In genomic region chr4:74503580-74503979, GRCh38 we compare ENCODE assay signal across 15 cellular contexts. TPM values are rescaled to one million over a fixed set of nuclear protein-coding genes. Genes with fewer than 3 reads are reported as not detected.
DNase-seq lines count a peak whose midpoint lies in the region; ATAC-seq and TF ChIP-seq lines count a peak whose summit lies in the region.
"Had no signal": no experiment of that assay in that cellular context is flagged by ENCODE, and none has a peak within 500 bp of the region (broad histone marks: within the 10 kb centered on the region; RNA-seq: fewer than 3 reads in every experiment).

No MANE protein-coding gene starts in this region.

- H3K23ac ChIP-seq in IMR-90 (ENCODE audit: low read depth, low read length) (peak overlapping the region; percentile 44), H9 (ENCODE audit: insufficient read length, low read depth, low read length) (no peak overlapping the region)

- H3K36me3 ChIP-seq in IMR-90 (ENCODE audit: control insufficient read depth, insufficient read depth, low read length), result no peaks in the 10 kb centered on the region
- H3K36me3 ChIP-seq: adrenal gland, tibial nerve had no signal

- peak overlapping the region; percentile 30 for H2BK5ac ChIP-seq in IMR-90 (ENCODE audit: low read depth, low read length, poor library complexity, severe bottlenecking)
- H2BK5ac ChIP-seq in H9 (ENCODE audit: insufficient read length, low read length), result no peak overlapping the region

- no TSS peak for BruUV-seq in IMR-90 (replicated peaks; lab: Mats Ljungman, UMichigan)

- intact Hi-C loops in IMR-90 (cut with micrococcal nuclease), result no loop called here

- H2AK9ac ChIP-seq in IMR-90 (replicated peaks; ENCODE audit: low read depth, low read length, poor library complexity), result peak overlapping the region; percentile 14

- no peaks in the 10 kb centered on the region for H3K23me2 ChIP-seq in H9 (ENCODE audit: insufficient read length, low read depth, low read length, poor library complexity, severe bottlenecking)

- no peaks in the 10 kb centered on the region; the same call in 1 of the 2 replicates for H3K9me3 ChIP-seq in IMR-90 (ENCODE audit: control insufficient read depth, insufficient read depth, low read length)
- H3K9me3 ChIP-seq in H9 (ENCODE audit: control insufficient read depth, low read depth, low read length), result no peaks in the 10 kb centered on the region
- H3K9me3 ChIP-seq: adrenal gland had no signal

- H3K9ac ChIP-seq in IMR-90 (ENCODE audit: low read depth, low read length), result no peak overlapping the region
- H3K9ac ChIP-seq in H9 (ENCODE audit: extremely low read depth, insufficient read length, low read length), result no peak overlapping the region

- H3K4me3 ChIP-seq in IMR-90 (ENCODE audit: insufficient read depth, low read depth, low read length) (no peak overlapping the region), astrocyte of the spinal cord (ENCODE audit: low read depth, low read length) (no peak overlapping the region)
- H3K4me3 ChIP-seq: adrenal gland, PC-9, tibial nerve had no signal

- H3K4ac ChIP-seq in IMR-90 (ENCODE audit: low read depth, low read length) (peak overlapping the region; percentile 69), H9 (ENCODE audit: low read depth, low read length) (no peak overlapping the region)

- peak overlapping the region; percentile 80 for H2BK20ac ChIP-seq in IMR-90 (ENCODE audit: low read depth, low read length)
- H2BK20ac ChIP-seq in H9 (ENCODE audit: low read depth, low read length, poor library complexity, severe bottlenecking), result no peak overlapping the region

- H2BK15ac ChIP-seq in IMR-90 (ENCODE audit: low read depth, low read length) (peak overlapping the region; percentile 4; the same call in 2 of the 3 replicates), H9 (ENCODE audit: low read depth, low read length) (no peak overlapping the region)

- no peaks in the 10 kb centered on the region for H3K27me3 ChIP-seq in IMR-90 (ENCODE audit: control insufficient read depth, insufficient read depth, low read length)
- H3K27me3 ChIP-seq in H9 (ENCODE audit: insufficient read depth, low read length), result no peaks in the 10 kb centered on the region
- H3K27me3 ChIP-seq: adrenal gland, tibial nerve had no signal

- H3K14ac ChIP-seq in IMR-90 (replicated peaks; ENCODE audit: low read depth, low read length) (peak overlapping the region; percentile 8; the same call in 1 of the 2 replicates), H9 (ENCODE audit: insufficient read depth, low read length) (no peak overlapping the region)

- peaks cover 24% of the 10 kb centered on the region for H3K27me3 Mint-ChIP-seq in activated CD8-positive, alpha-beta memory T cell treated with anti-CD3 and anti-CD28 coated beads, Interleukin-2, amount 10 ng/mL, durations not matched to agents 7 days and 5 days
- no peaks in the 10 kb centered on the region for H3K27me3 Mint-ChIP-seq in H9 (ENCODE audit: low read depth)

- H3K79me2 ChIP-seq in H9 (ENCODE audit: insufficient read depth, low read length), result no peaks in the 10 kb centered on the region

- H3K18ac ChIP-seq in IMR-90 (ENCODE audit: low read depth, low read length), result peak overlapping the region; percentile 66
- no peak overlapping the region for H3K18ac ChIP-seq in H9 (ENCODE audit: insufficient read length, low read depth, low read length)

- peak overlapping the region; percentile 33 to 53; a peak in 3 of 4 replicates for H4K8ac ChIP-seq in IMR-90 (ENCODE audit: low read depth in 2 of 2, low read length in 2 of 2)
- H4K8ac ChIP-seq in H9 (replicated peaks; ENCODE audit: insufficient read length, low read depth, low read length), result no peak overlapping the region

- H2BK120ac ChIP-seq in IMR-90 (ENCODE audit: low read depth, low read length), result peak overlapping the region; percentile 94
- no peak overlapping the region for H2BK120ac ChIP-seq in H9 (ENCODE audit: low read depth, low read length, poor library complexity, severe bottlenecking)

- H3K4me2 ChIP-seq in IMR-90 (ENCODE audit: low read depth, low read length) (no peak overlapping the region), H9 (ENCODE audit: insufficient read depth, insufficient read length, low read length) (no peak overlapping the region)
- H3K4me2 ChIP-seq: PC-9 had no signal

- H2AK5ac ChIP-seq in IMR-90 (ENCODE audit: low read depth, low read length), result peak overlapping the region; percentile 52
- no peak overlapping the region for H2AK5ac ChIP-seq in H9 (ENCODE audit: insufficient read length, low read length)

- H3K36me3 Mint-ChIP-seq in activated CD8-positive, alpha-beta memory T cell treated with anti-CD3 and anti-CD28 coated beads, Interleukin-2, amount 10 ng/mL, durations not matched to agents 7 days and 5 days, result no peaks in the 10 kb centered on the region
- no peaks in the 10 kb centered on the region for H3K36me3 Mint-ChIP-seq in H9 (ENCODE audit: insufficient read depth in 1 of 3, low read depth in 3 of 3)

- CTCF ChIA-PET in IMR-90 (lab: Yijun Ruan, JAX), result interaction anchor here (0.6 to 1.0 kb wide), 2 partner anchors 126 to 292 kb away, joined by 3 to 8 read pairs; no protein-coding TSS in a partner anchor
- CTCF ChIA-PET in activated CD8-positive, alpha-beta memory T cell treated with anti-CD3 and anti-CD28 coated beads, Interleukin-2, amount 10 ng/mL, durations not matched to agents 7 days and 5 days (lab: Charles Lee), result no interaction called here

- H3K79me1 ChIP-seq in IMR-90 (ENCODE audit: low read depth in 1 of 2, low read length in 2 of 2) (no peaks in the 10 kb centered on the region), H9 (ENCODE audit: insufficient read depth, low read depth, low read length, poor library complexity, severe bottlenecking) (no peaks in the 10 kb centered on the region)

- dilution Hi-C loops in IMR-90 (cut with HindIII; ENCODE audit: low sequenced_read_pairs, unreplicated experiment), result no loop called here

- ATAC-seq in IMR-90 (ENCODE audit: low read depth), result no peak
- no peak for ATAC-seq in activated CD8-positive, alpha-beta memory T cell treated with anti-CD3 and anti-CD28 coated beads, Interleukin-2, amount 10 ng/mL, durations not matched to agents 7 days and 5 days
- ATAC-seq: activated T-cell treated with anti-CD3 and anti-CD28 coated beads, Interleukin-2, amount 50 U/mL, for 4 hours had no signal

- TF ChIP-seq CTCF in IMR-90 (conservative IDR thresholded peaks at IDR 0.05; ENCODE audit: low read depth, low read length) (no peak), astrocyte of the spinal cord (IDR thresholded peaks at IDR 0.05; ENCODE audit: low read depth, low read length) (no peak), H9 (conservative IDR thresholded peaks at IDR 0.05) (no peak)

- POLR2A ChIA-PET in IMR-90 (lab: Charles Lee; ENCODE audit: unreplicated experiment), result no interaction called here

- peaks cover 26% of the 10 kb centered on the region for H3K4me1 ChIP-seq in IMR-90 (ENCODE audit: control insufficient read depth, insufficient read depth, low read length)
- H3K4me1 ChIP-seq in H9 (ENCODE audit: insufficient read depth, low read length), result no peaks in the 10 kb centered on the region
- H3K4me1 ChIP-seq: adrenal gland, tibial nerve had no signal

- H3K56ac ChIP-seq in IMR-90 (ENCODE audit: extremely low read depth, insufficient read depth, low read length), result no peak overlapping the region; the same call in 1 of the 2 replicates
- no peak overlapping the region for H3K56ac ChIP-seq in H9 (ENCODE audit: insufficient read length, low read depth, low read length)

- H4K20me1 ChIP-seq in IMR-90 (ENCODE audit: insufficient read depth, low read length) (no peaks in the 10 kb centered on the region), H9 (ENCODE audit: control insufficient read depth, insufficient read depth, insufficient read length) (no peaks in the 10 kb centered on the region)

- no peaks in the 10 kb centered on the region for H3K9me3 Mint-ChIP-seq in activated CD8-positive, alpha-beta memory T cell treated with anti-CD3 and anti-CD28 coated beads, Interleukin-2, amount 10 ng/mL, durations not matched to agents 7 days and 5 days (ENCODE audit: low read depth)
- H3K9me3 Mint-ChIP-seq in H9, result peaks cover 0 to 4% of the 10 kb centered on the region in 2 experiments; a peak in 2 of 5 replicates
- H3K9me3 Mint-ChIP-seq: activated T-cell treated with anti-CD3 and anti-CD28 coated beads, Interleukin-2, amount 50 U/mL, for 4 hours; T-helper 1 cell treated with Interleukin-12 subunit alpha and Interleukin-12 subunit beta and Interleukin-4 antibody, amounts not matched to agents 30 μg/mL and 1 μg/mL, for 36 hours had no signal

- no peak overlapping the region for H3K4me3 Mint-ChIP-seq in activated CD8-positive, alpha-beta memory T cell treated with anti-CD3 and anti-CD28 coated beads, Interleukin-2, amount 10 ng/mL, durations not matched to agents 7 days and 5 days
- no peak overlapping the region for H3K4me3 Mint-ChIP-seq in H9
- H3K4me3 Mint-ChIP-seq: activated T-cell treated with anti-CD3 and anti-CD28 coated beads, Interleukin-2, amount 50 U/mL, for 4 hours; T-helper 1 cell treated with Interleukin-12 subunit alpha and Interleukin-12 subunit beta and Interleukin-4 antibody, amounts not matched to agents 30 μg/mL and 1 μg/mL, for 36 hours had no signal

- TF ChIP-seq POLR2A in IMR-90 (IDR thresholded peaks at IDR 0.05; ENCODE audit: low read depth, low read length), result no peak

- H3T11ph ChIP-seq in H9 (ENCODE audit: low read length), result no peak overlapping the region

- peak; percentile 84 for DNase-seq in CD1c-positive myeloid dendritic cell (ENCODE audit: extremely low spot score)
- DNase-seq in IMR-90, result peak; percentile 88
- peak; percentile 77 for DNase-seq in astrocyte of the spinal cord (ENCODE audit: low read depth, low spot score)
- DNase-seq in glomerular visceral epithelial cell (ENCODE audit: extremely low spot score), result peak; percentile 27
- DNase-seq in activated CD8-positive, alpha-beta memory T cell treated with anti-CD3 and anti-CD28 coated beads, Interleukin-2, amount 10 ng/mL, durations not matched to agents 7 days and 5 days, result no peak
- DNase-seq in H9, result no peak
- DNase-seq in GM19238 (ENCODE audit: insufficient read length, low spot score), result no peak
- DNase-seq in nucleus accumbens (lab: John Stamatoyannopoulos, UW), result no peak
- DNase-seq: activated T-cell treated with anti-CD3 and anti-CD28 coated beads, Interleukin-2, amount 50 U/mL, for 4 hours; adrenal gland; NCI-H446; PC-9 had no signal

- H3K27ac ChIP-seq in IMR-90 (ENCODE audit: insufficient read depth, low read length), result peak overlapping the region; percentile 57
- H3K27ac ChIP-seq in H9 (ENCODE audit: insufficient read length, low read depth, low read length), result no peak overlapping the region
- H3K27ac ChIP-seq: adrenal gland, PC-9, tibial nerve had no signal

- H4K5ac ChIP-seq in IMR-90 (ENCODE audit: low read depth, low read length) (peak overlapping the region; percentile 50), H9 (ENCODE audit: insufficient read length, low read depth, low read length) (no peak overlapping the region)

- H3K9me1 ChIP-seq in IMR-90 (ENCODE audit: insufficient read depth, low read length), result peaks cover 20% of the 10 kb centered on the region

- no peak overlapping the region for H3K27ac Mint-ChIP-seq in activated CD8-positive, alpha-beta memory T cell treated with anti-CD3 and anti-CD28 coated beads, Interleukin-2, amount 10 ng/mL, durations not matched to agents 7 days and 5 days
- H3K27ac Mint-ChIP-seq in H9, result no peak overlapping the region
- H3K27ac Mint-ChIP-seq: T-helper 1 cell treated with Interleukin-12 subunit alpha and Interleukin-12 subunit beta and Interleukin-4 antibody, amounts not matched to agents 30 μg/mL and 1 μg/mL, for 36 hours had no signal

- WGBS in IMR-90 (ENCODE audit: extremely low coverage in 2 of 2, insufficient read length in 1 of 2), 2 experiments, result no CpG with 5 or more reads among the region's 2 CpGs
- WGBS in H9 (ENCODE audit: extremely low coverage, insufficient read length, low lambda C conversion rate), result no CpG with 5 or more reads among the region's 2 CpGs

- no peaks in the 10 kb centered on the region for H3K4me1 Mint-ChIP-seq in activated CD8-positive, alpha-beta memory T cell treated with anti-CD3 and anti-CD28 coated beads, Interleukin-2, amount 10 ng/mL, durations not matched to agents 7 days and 5 days
- H3K4me1 Mint-ChIP-seq in H9, result no peaks in the 10 kb centered on the region

- H2AFZ ChIP-seq in IMR-90 (replicated peaks; ENCODE audit: low read length, poor library complexity) (no peak overlapping the region), H9 (ENCODE audit: low read length) (no peak overlapping the region)
- H2AFZ ChIP-seq: PC-9 had no signal

- no peak overlapping the region for H2BK12ac ChIP-seq in H9 (ENCODE audit: insufficient read length, low read depth, low read length)

- in situ Hi-C loops in IMR-90 (cut with MboI; ENCODE audit: low sequenced_read_pairs) (no loop called here), astrocyte of the spinal cord (cut with HindIII; ENCODE audit: low sequenced_read_pairs) (no loop called here)

- no peak for TF ChIP-seq RAD21 in IMR-90 (IDR thresholded peaks at IDR 0.05; ENCODE audit: low read length)

- H4K91ac ChIP-seq in IMR-90 (ENCODE audit: insufficient read depth, low read depth, low read length) (peak overlapping the region; percentile 68), H9 (ENCODE audit: insufficient read length, low read depth, low read length) (no peak overlapping the region)

RNA-seq across cellular contexts. Expression of gene AREG, which starts 58.6 kb away (rescaled TPM):
- total RNA-seq in IMR-90 (2012; rRNA removed), result 0.18 and 0.28 TPM in 2 replicates
- polyA plus RNA-seq in IMR-90 (2012; rRNA removed), result 0.17 and 0.30 TPM in 2 replicates
- polyA plus RNA-seq in IMR-90 (2012; cell fraction: cytosol; rRNA removed), result 1.3 and 1.4 TPM in 2 replicates
- polyA plus RNA-seq in IMR-90 (2012; cell fraction: nucleus; rRNA removed; ENCODE audit: low replicate concordance), result 3.1 and 8.0 TPM in 2 replicates
- total RNA-seq in activated CD8-positive, alpha-beta memory T cell treated with anti-CD3 and anti-CD28 coated beads, Interleukin-2, amount 10 ng/mL, durations not matched to agents 7 days and 5 days, result under 1 TPM; 0.19 to 0.53 TPM
- total RNA-seq in H9 (2021), result 0.24 and 0.28 TPM in 2 replicates
- total RNA-seq: frontal cortex had no signal

Comparison
In these comparisons a context has a peak if more than half of its experiments do, and no peak if none do; other contexts are left out.
1. DNase-seq: peak in CD1c-positive myeloid dendritic cell (single experiment), IMR-90 (single experiment), astrocyte of the spinal cord (single experiment) and glomerular visceral epithelial cell (single experiment); none in activated CD8-positive, alpha-beta memory T cell treated with anti-CD3 and anti-CD28 coated beads, Interleukin-2, amount 10 ng/mL, durations not matched to agents 7 days and 5 days (single experiment), H9 (single experiment), GM19238 (single experiment) and nucleus accumbens (0 of 56).